In genomic region chr15:51334011-51334426, GRCh38 we compare ENCODE assay signal across 18 cellular contexts. TPM values are rescaled to one million over a fixed set of nuclear protein-coding genes. Genes with fewer than 3 reads are reported as not detected.
DNase-seq lines count a peak whose midpoint lies in the region; ATAC-seq and TF ChIP-seq lines count a peak whose summit lies in the region.
"Had no signal": no experiment of that assay in that cellular context is flagged by ENCODE, and none has a peak within 500 bp of the region (broad histone marks: within the 10 kb centered on the region; RNA-seq: fewer than 3 reads in every experiment).

No MANE protein-coding gene starts in this region.

- H3K36me3 ChIP-seq in ascending aorta (no peaks in the 10 kb centered on the region), mucosa of descending colon (ENCODE audit: low read depth) (no peaks in the 10 kb centered on the region), HAP-1 (replicated peaks) (no peaks in the 10 kb centered on the region)
- H3K36me3 ChIP-seq: neural progenitor cell, right atrium auricular region, thyroid gland had no signal

- no peaks in the 10 kb centered on the region for H3K27me3 ChIP-seq in ascending aorta
- no peaks in the 10 kb centered on the region for H3K27me3 ChIP-seq in HAP-1 (ENCODE audit: low read depth)
- H3K27me3 ChIP-seq: right atrium auricular region, thyroid gland had no signal

- intact Hi-C loops in ascending aorta (cut with DNase I) = loop anchor here (5.0 kb wide), 1 partner anchor 107 kb away; no protein-coding TSS in a partner anchor
- intact Hi-C loops in mucosa of descending colon (cut with DNase I, micrococcal nuclease) = no loop called here

- peaks cover 16 to 40% of the 10 kb centered on the region in 2 donors for H3K4me1 ChIP-seq in ascending aorta
- peaks cover 7% of the 10 kb centered on the region for H3K4me1 ChIP-seq in mucosa of descending colon (ENCODE audit: low read depth)
- peaks cover 3% of the 10 kb centered on the region; the same call in 1 of the 2 replicates for H3K4me1 ChIP-seq in HAP-1
- H3K4me1 ChIP-seq: neural progenitor cell had no signal

- in situ Hi-C loops in HAP-1 (cut with MboI; ENCODE audit: low sequenced_read_pairs) = no loop called here

- DNase-seq in D341Med (ENCODE audit: low spot score) (peak; percentile 42), NCI-H2107 (lab: John Stamatoyannopoulos, UW) (peak; percentile 13), ascending aorta (ENCODE audit: low spot score in 2 of 2) (no peak), mucosa of descending colon (peak in 1 of 3 donors; percentile 55), foreskin melanocyte (no peak), DMS 273 (lab: John Stamatoyannopoulos, UW; ENCODE audit: unreplicated experiment) (no peak), HAP-1 (ENCODE audit: low spot score in 2 of 2) (no peak)
- DNase-seq: activated CD8-positive, alpha-beta memory T cell treated with anti-CD3 and anti-CD28 coated beads for 24 hours; activated effector memory CD4-positive, alpha-beta T cell treated with Interleukin-2 at 50 U/mL for 16 hours; aorta had no signal

- TF ChIP-seq CTCF in ascending aorta (IDR thresholded peaks at IDR 0.05) (no peak), mucosa of descending colon (IDR thresholded peaks at IDR 0.05) (no peak)

- ATAC-seq in mucosa of descending colon (peak; percentile 72), HG03025 (IDR thresholded peaks at IDR 0.05; ENCODE audit: low FRiP score, unreplicated experiment) (no peak)
- ATAC-seq: SK-N-SH treated with all-trans-retinoic acid at 6 μM for 48 hours had no signal

- peak overlapping the region; percentile 55 to 77 for H3K27ac ChIP-seq in ascending aorta
- H3K27ac ChIP-seq: neural progenitor cell, right atrium auricular region, thyroid gland, VCaP had no signal

- no peak overlapping the region for H3K4me3 ChIP-seq in ascending aorta
- no peak overlapping the region for H3K4me3 ChIP-seq in mucosa of descending colon
- no peak overlapping the region for H3K4me3 ChIP-seq in HAP-1
- H3K4me3 ChIP-seq: neural progenitor cell, right atrium auricular region, thyroid gland had no signal

- no peaks in the 10 kb centered on the region for H3K9me3 ChIP-seq in ascending aorta
- no peaks in the 10 kb centered on the region for H3K9me3 ChIP-seq in mucosa of descending colon
- H3K9me3 ChIP-seq in HAP-1 = no peaks in the 10 kb centered on the region
- H3K9me3 ChIP-seq: right atrium auricular region, thyroid gland had no signal

RNA-seq across cellular contexts. Expression of gene CYP19A1, which starts 4.4 kb away (rescaled TPM):
- 95.7 TPM for total RNA-seq in ascending aorta
- total RNA-seq in mucosa of descending colon = under 1 TPM; 0.06 to 0.63 (median 0.23) TPM
- total RNA-seq: MCF 10A had no signal

RNA-seq across cellular contexts. Expression of gene GLDN, which starts 7.4 kb away (rescaled TPM):
- total RNA-seq in ascending aorta (3.4 TPM), mucosa of descending colon (10 to 100 TPM in 1 of 3 donors, 1 to 10 TPM in 2; 3.5 to 10.0 (median 5.3) TPM)
- total RNA-seq: MCF 10A, OCI-LY7 had no signal

Comparison
In these comparisons a context has a peak if more than half of its experiments do, and no peak if none do; other contexts are left out.
1. DNase-seq: peak in D341Med (single experiment) and NCI-H2107 (single experiment); none in ascending aorta (0 of 2), foreskin melanocyte (single experiment), DMS 273 (single experiment) and HAP-1 (0 of 2).
2. RNA of gene CYP19A1, which starts 4.4 kb away (total RNA-seq): 95.7 TPM in ascending aorta (single experiment); 0.06 to 0.63 TPM in mucosa of descending colon; every median in the first group is over 10 times any median in the second.